In the genomic region with DNA sequence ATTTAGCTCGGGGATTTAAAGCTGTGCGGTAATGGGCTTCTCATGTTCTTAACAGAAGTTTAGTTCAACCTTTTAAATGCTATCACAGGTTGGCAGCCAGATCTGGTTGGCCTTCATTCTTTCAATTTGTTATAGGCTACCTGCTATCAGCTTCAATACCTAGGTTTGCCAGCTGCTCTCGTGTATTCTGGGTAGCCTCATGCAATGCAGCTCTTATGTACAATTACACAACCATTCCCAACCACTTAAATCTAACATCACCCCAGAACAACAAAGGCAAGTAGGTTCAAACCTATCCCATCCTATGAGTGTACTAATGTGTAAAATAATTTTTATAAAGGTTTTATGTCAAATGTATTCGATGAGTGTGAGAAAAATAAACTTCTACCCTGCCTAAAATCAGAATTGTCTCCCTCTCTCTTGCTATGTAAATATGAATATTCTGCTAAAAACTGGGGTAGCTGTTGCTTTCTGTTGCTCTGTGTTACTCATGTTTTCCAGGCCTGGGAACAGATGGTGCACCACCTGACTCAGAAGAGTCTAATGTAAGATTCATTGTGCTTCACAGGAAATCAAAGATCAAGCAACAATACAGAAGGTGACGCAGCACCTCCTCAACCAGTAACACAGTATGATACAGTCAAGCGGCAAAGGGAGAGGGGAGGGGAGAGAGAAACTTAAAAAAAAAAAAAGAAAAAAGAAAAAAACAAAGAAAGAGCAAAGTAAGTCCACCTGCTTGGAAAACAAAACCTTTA, we compare ENCODE assay signal across 11 cellular contexts.
DNase-seq lines count a peak whose midpoint lies in the region; ATAC-seq, FAIRE-seq and TF ChIP-seq lines count a peak whose summit lies in the region.
"Had no signal": no experiment of that assay in that cellular context is flagged by ENCODE, and none has a peak within 500 bp of the region (broad histone marks: within the 10 kb centered on the region; RNA-seq: fewer than 3 reads in every experiment).

No MANE protein-coding gene starts in this region.

- peak overlapping the region in 1 of 2 donors; percentile 34 for H3K27ac Mint-ChIP-seq in stimulated activated naive CD8-positive, alpha-beta T cell treated with anti-CD3 and anti-CD28 coated beads, Interleukin-15, amount 100 ng/mL, for 72 hours

- no TSS peak for BruUV-seq in HepG2 (replicated peaks; lab: Mats Ljungman, UMichigan)

- no peak for DNase-seq in activated T-cell treated with anti-CD3 and anti-CD28 coated beads, Interleukin-2, amount 50 U/mL, for 4 hours
- DNase-seq in activated T-cell treated with anti-CD3 and anti-CD28 coated beads for 4 hours (no peak), HepG2 (ENCODE audit: low spot score) (no peak), NCI-H2029 (lab: John Stamatoyannopoulos, UW) (no peak)
- no peak for DNase-seq in stimulated activated naive CD8-positive, alpha-beta T cell treated with anti-CD3 and anti-CD28 coated beads, Interleukin-15, amount 100 ng/mL, for 72 hours
- DNase-seq: retina had no signal

- H3K36me3 ChIP-seq in OCI-LY1 (ENCODE audit: insufficient read depth, low read length) (no peaks in the 10 kb centered on the region), HepG2 (replicated peaks in 1 of 2; ENCODE audit: control insufficient read depth in 1 of 2, insufficient read depth in 2 of 2, low read length in 2 of 2) (no peaks in the 10 kb centered on the region)
- H3K36me3 ChIP-seq: thoracic aorta had no signal

- TF ChIP-seq EP300 in HepG2 (IDR thresholded peaks at IDR 0.05; ENCODE audit: low read depth in 2 of 2, low read length in 2 of 2) (no peak), HepG2 (CRISPR knock-in tag; IDR thresholded peaks at IDR 0.05; ENCODE audit: borderline replicate concordance) (no peak)

- H3K27ac ChIP-seq in OCI-LY1 (ENCODE audit: low read depth, low read length, poor library complexity, severe bottlenecking) (peak overlapping the region; percentile 20), HepG2 (ENCODE audit: extremely low read length, insufficient read depth, low read length) (no peak overlapping the region)
- H3K27ac ChIP-seq: thoracic aorta had no signal

- ATAC-seq in activated T-cell treated with anti-CD3 and anti-CD28 coated beads, Interleukin-2, amount 50 U/mL, for 4 hours, result peak; percentile 51 to 84
- peak; percentile 79 for ATAC-seq in esophagus mucosa
- peak; percentile 46 for ATAC-seq in stimulated activated naive CD8-positive, alpha-beta T cell treated with anti-CD3 and anti-CD28 coated beads, Interleukin-15, amount 100 ng/mL, for 72 hours
- ATAC-seq in HepG2, result no peak
- no peak for ATAC-seq in GM18517 (IDR thresholded peaks at IDR 0.05; ENCODE audit: unreplicated experiment)

- no peaks in the 10 kb centered on the region for H3K36me3 Mint-ChIP-seq in activated T-cell treated with anti-CD3 and anti-CD28 coated beads, Interleukin-2, amount 50 U/mL, for 4 hours (ENCODE audit: insufficient read depth)

- POLR2A ChIA-PET in HepG2 (lab: Yijun Ruan, JAX), result no interaction called here

- intact Hi-C loops in HepG2 (cut with micrococcal nuclease; ENCODE audit: unreplicated experiment), result no loop called here

- H2AFZ ChIP-seq in OCI-LY1 (ENCODE audit: low read length) (peak overlapping the region; percentile 90), HepG2 (ENCODE audit: low read length) (no peak overlapping the region)

- H3K9me3 Mint-ChIP-seq in activated T-cell treated with anti-CD3 and anti-CD28 coated beads, Interleukin-2, amount 50 U/mL, for 4 hours, result no peaks in the 10 kb centered on the region
- peaks cover 4 to 7% of the 10 kb centered on the region in 2 donors for H3K9me3 Mint-ChIP-seq in stimulated activated naive CD8-positive, alpha-beta T cell treated with anti-CD3 and anti-CD28 coated beads, Interleukin-15, amount 100 ng/mL, for 72 hours

- H3K4me1 ChIP-seq in OCI-LY1 (ENCODE audit: insufficient read depth, low read length, severe bottlenecking) (peaks cover 23% of the 10 kb centered on the region), HepG2 (ENCODE audit: insufficient read depth, low read length) (no peaks in the 10 kb centered on the region)

- H3K9me3 ChIP-seq in OCI-LY1 (ENCODE audit: low read length) (no peaks in the 10 kb centered on the region), HepG2 (ENCODE audit: low read length) (peaks cover 85% of the 10 kb centered on the region)
- H3K9me3 ChIP-seq: thoracic aorta had no signal

- no peaks in the 10 kb centered on the region for H4K20me1 ChIP-seq in OCI-LY1 (ENCODE audit: insufficient read depth, low read length)
- H4K20me1 ChIP-seq in HepG2 (ENCODE audit: insufficient read depth, low read length), result no peaks in the 10 kb centered on the region

- no peak overlapping the region for H3K4me3 Mint-ChIP-seq in activated T-cell treated with anti-CD3 and anti-CD28 coated beads, Interleukin-2, amount 50 U/mL, for 4 hours
- H3K4me3 Mint-ChIP-seq in stimulated activated naive CD8-positive, alpha-beta T cell treated with anti-CD3 and anti-CD28 coated beads, Interleukin-15, amount 100 ng/mL, for 72 hours, result no peak overlapping the region
- H3K4me3 Mint-ChIP-seq: CD8-positive, alpha-beta memory T cell had no signal

- TF ChIP-seq CTCF in OCI-LY1 (IDR thresholded peaks at IDR 0.05; ENCODE audit: low read length), result no peak
- TF ChIP-seq CTCF in HepG2 (CRISPR knock-in tag; IDR thresholded peaks at IDR 0.05), result no peak

- peaks cover 2% of the 10 kb centered on the region for H3K4me1 Mint-ChIP-seq in activated T-cell treated with anti-CD3 and anti-CD28 coated beads, Interleukin-2, amount 50 U/mL, for 4 hours (ENCODE audit: low read depth)
- no peaks in the 10 kb centered on the region for H3K4me1 Mint-ChIP-seq in stimulated activated naive CD8-positive, alpha-beta T cell treated with anti-CD3 and anti-CD28 coated beads, Interleukin-15, amount 100 ng/mL, for 72 hours

- H3K79me2 ChIP-seq in OCI-LY1 (ENCODE audit: insufficient read depth, low read length) (no peaks in the 10 kb centered on the region), HepG2 (ENCODE audit: insufficient read depth, low read length) (no peaks in the 10 kb centered on the region)

- no peaks in the 10 kb centered on the region for H3K9me2 ChIP-seq in OCI-LY1 (ENCODE audit: low read depth, low read length)

- H3F3A ChIP-seq in OCI-LY1 (ENCODE audit: insufficient read depth, low read length), result no peaks in the 10 kb centered on the region

- H3K27me3 Mint-ChIP-seq in activated T-cell treated with anti-CD3 and anti-CD28 coated beads, Interleukin-2, amount 50 U/mL, for 4 hours (ENCODE audit: low read depth), result peaks cover 3% of the 10 kb centered on the region
- no peaks in the 10 kb centered on the region for H3K27me3 Mint-ChIP-seq in stimulated activated naive CD8-positive, alpha-beta T cell treated with anti-CD3 and anti-CD28 coated beads, Interleukin-15, amount 100 ng/mL, for 72 hours

- H3K4me2 ChIP-seq in OCI-LY1 (ENCODE audit: low read length) (peak overlapping the region; percentile 27; the same call in 1 of the 2 replicates), HepG2 (ENCODE audit: low read depth, low read length) (no peak overlapping the region)

- CTCF ChIA-PET in HepG2 (lab: Yijun Ruan, JAX; ENCODE audit: low intra/inter-chr PET ratio, low total read pairs), result no interaction called here

- H3K9ac ChIP-seq in OCI-LY1 (ENCODE audit: low read length) (no peak overlapping the region), HepG2 (ENCODE audit: insufficient read depth, low read depth, low read length) (no peak overlapping the region)

- TF ChIP-seq RAD21 in HepG2 (CRISPR knock-in tag; IDR thresholded peaks at IDR 0.05), result no peak

- H3K4me3 ChIP-seq in OCI-LY1 (ENCODE audit: low read depth, low read length, poor library complexity, severe bottlenecking) (no peak overlapping the region), HepG2 (replicated peaks in 1 of 3; ENCODE audit: insufficient read depth in 1 of 3, low read depth in 2 of 3, low read length in 3 of 3) (no peak overlapping the region)
- H3K4me3 ChIP-seq: thoracic aorta had no signal

- in situ Hi-C loops in HepG2 (cut with HindIII; ENCODE audit: extremely low pct_ligation_motif_present, low pct_unique_long_range_greater_than_20kb), result no loop called here

- WGBS in HepG2 (ENCODE audit: low lambda C conversion rate), result 11% methylated on average over 6 of the region's 6 CpGs

- H3K27me3 ChIP-seq in OCI-LY1 (ENCODE audit: insufficient read depth, low read length) (no peaks in the 10 kb centered on the region), HepG2 (ENCODE audit: control insufficient read depth in 1 of 2, insufficient read depth in 2 of 2, low read length in 2 of 2) (no peaks in the 10 kb centered on the region)

- TF ChIP-seq POLR2A in HepG2 (IDR thresholded peaks at IDR 0.05; ENCODE audit: insufficient read depth in 1 of 2, low read depth in 2 of 2, low read length in 2 of 2), result no peak

- FAIRE-seq in HepG2 (lab: Jason Lieb, UNC), result no peak

TF ChIP-seq in HepG2, 621 proteins besides CTCF, POLR2A, EP300 and RAD21 (continues in another document):
- TF ChIP-seq ZNF101 (CRISPR knock-in tag; IDR thresholded peaks at IDR 0.05; ENCODE audit: borderline replicate concordance, low read depth) (no peak), POLR2G (IDR thresholded peaks at IDR 0.05; ENCODE audit: low read depth, low read length) (no peak), STAG1 (CRISPR knock-in tag; IDR thresholded peaks at IDR 0.05) (no peak), CREB1 (IDR thresholded peaks at IDR 0.05) (no peak), CREB1 (CRISPR knock-in tag; IDR thresholded peaks at IDR 0.05) (no peak), ZNF383 (CRISPR knock-in tag; IDR thresholded peaks at IDR 0.05; ENCODE audit: borderline replicate concordance) (no peak), ZNF230 (CRISPR knock-in tag; IDR thresholded peaks at IDR 0.05) (no peak)
- TF ChIP-seq, protein P1, sequence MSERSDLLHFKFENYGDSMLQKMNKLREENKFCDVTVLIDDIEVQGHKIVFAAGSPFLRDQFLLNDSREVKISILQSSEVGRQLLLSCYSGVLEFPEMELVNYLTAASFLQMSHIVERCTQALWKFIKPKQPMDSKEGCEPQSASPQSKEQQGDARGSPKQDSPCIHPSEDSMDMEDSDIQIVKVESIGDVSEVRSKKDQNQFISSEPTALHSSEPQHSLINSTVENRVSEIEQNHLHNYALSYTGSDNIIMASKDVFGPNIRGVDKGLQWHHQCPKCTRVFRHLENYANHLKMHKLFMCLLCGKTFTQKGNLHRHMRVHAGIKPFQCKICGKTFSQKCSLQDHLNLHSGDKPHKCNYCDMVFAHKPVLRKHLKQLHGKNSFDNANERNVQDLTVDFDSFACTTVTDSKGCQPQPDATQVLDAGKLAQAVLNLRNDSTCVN (CRISPR knock-in tag; IDR thresholded peaks at IDR 0.05; ENCODE audit: borderline replicate concordance), result no peak
- TF ChIP-seq, protein P2, sequence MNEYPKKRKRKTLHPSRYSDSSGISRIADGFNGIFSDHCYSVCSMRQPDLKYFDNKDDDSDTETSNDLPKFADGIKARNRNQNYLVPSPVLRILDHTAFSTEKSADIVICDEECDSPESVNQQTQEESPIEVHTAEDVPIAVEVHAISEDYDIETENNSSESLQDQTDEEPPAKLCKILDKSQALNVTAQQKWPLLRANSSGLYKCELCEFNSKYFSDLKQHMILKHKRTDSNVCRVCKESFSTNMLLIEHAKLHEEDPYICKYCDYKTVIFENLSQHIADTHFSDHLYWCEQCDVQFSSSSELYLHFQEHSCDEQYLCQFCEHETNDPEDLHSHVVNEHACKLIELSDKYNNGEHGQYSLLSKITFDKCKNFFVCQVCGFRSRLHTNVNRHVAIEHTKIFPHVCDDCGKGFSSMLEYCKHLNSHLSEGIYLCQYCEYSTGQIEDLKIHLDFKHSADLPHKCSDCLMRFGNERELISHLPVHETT (CRISPR knock-in tag; conservative IDR thresholded peaks at IDR 0.05), result no peak

Comparison
In these comparisons a context has a peak if more than half of its experiments do, and no peak if none do; other contexts are left out.
1. ATAC-seq: peak in activated T-cell treated with anti-CD3 and anti-CD28 coated beads, Interleukin-2, amount 50 U/mL, for 4 hours (2 of 2), esophagus mucosa (single experiment) and stimulated activated naive CD8-positive, alpha-beta T cell treated with anti-CD3 and anti-CD28 coated beads, Interleukin-15, amount 100 ng/mL, for 72 hours (single experiment); none in HepG2 (single experiment) and GM18517 (single experiment).